9 cellular contexts compared by ENCODE assay signal in genomic region chr14:23929822-23930294, GRCh38. TPM values are rescaled to one million over a fixed set of nuclear protein-coding genes. Genes with fewer than 3 reads are reported as not detected.
A peak's percentile ranks its signal among the peaks of the same experiment; 100 is the strongest.
DNase-seq lines count a peak whose midpoint lies in the region; ATAC-seq and TF ChIP-seq lines count a peak whose summit lies in the region.
"Had no signal": no experiment of that assay in that cellular context is flagged by ENCODE, and none has a peak within 500 bp of the region (broad histone marks: within the 10 kb centered on the region; RNA-seq: fewer than 3 reads in every experiment).

No MANE protein-coding gene starts in this region.

- H3K27me3 ChIP-seq in IMR-90 (ENCODE audit: control insufficient read depth, insufficient read depth, low read length): peaks cover 4% of the 10 kb centered on the region; the same call in 1 of the 2 replicates
- no peaks in the 10 kb centered on the region for H3K27me3 ChIP-seq in upper lobe of right lung
- H3K27me3 ChIP-seq: BLaER1 had no signal

- H3K9me3 ChIP-seq in IMR-90 (ENCODE audit: control insufficient read depth, insufficient read depth, low read length): no peaks in the 10 kb centered on the region
- H3K9me3 ChIP-seq in SK-N-MC (ENCODE audit: low read depth, low read length): no peaks in the 10 kb centered on the region
- no peaks in the 10 kb centered on the region for H3K9me3 ChIP-seq in upper lobe of right lung
- H3K9me3 ChIP-seq: BLaER1 had no signal

- CTCF ChIA-PET in IMR-90 (lab: Yijun Ruan, JAX): interaction anchor here (0.5 to 1.2 kb wide), 3 partner anchors 8 to 195 kb away, joined by 3 to 4 read pairs (median 3); no protein-coding TSS in a partner anchor

- no peak overlapping the region for H2BK20ac ChIP-seq in IMR-90 (ENCODE audit: low read depth, low read length)

- H3K56ac ChIP-seq in IMR-90 (ENCODE audit: extremely low read depth, insufficient read depth, low read length): no peak overlapping the region

- H3K14ac ChIP-seq in IMR-90 (replicated peaks; ENCODE audit: low read depth, low read length): no peak overlapping the region

- in situ Hi-C loops in IMR-90 (cut with MboI; ENCODE audit: low sequenced_read_pairs): no loop called here

- H3K9me1 ChIP-seq in IMR-90 (ENCODE audit: insufficient read depth, low read length): no peaks in the 10 kb centered on the region

- peaks cover 3% of the 10 kb centered on the region for H3K9me3 Mint-ChIP-seq in glutamatergic neuron (ENCODE audit: unreplicated experiment)

- dilution Hi-C loops in IMR-90 (cut with HindIII; ENCODE audit: low sequenced_read_pairs, unreplicated experiment): no loop called here

- H3K27ac Mint-ChIP-seq in glutamatergic neuron (ENCODE audit: unreplicated experiment): no peak overlapping the region

- H4K20me1 ChIP-seq in IMR-90 (ENCODE audit: insufficient read depth, low read length): no peaks in the 10 kb centered on the region
- H4K20me1 ChIP-seq: BLaER1 had no signal

- H3K9ac ChIP-seq in IMR-90 (ENCODE audit: low read depth, low read length) (no peak overlapping the region), SK-N-MC (ENCODE audit: insufficient read length) (no peak overlapping the region)
- H3K9ac ChIP-seq: BLaER1 had no signal

- H4K8ac ChIP-seq in IMR-90 (ENCODE audit: low read depth in 2 of 2, low read length in 2 of 2): no peak overlapping the region

- no peak overlapping the region for H2AK5ac ChIP-seq in IMR-90 (ENCODE audit: low read depth, low read length)

- TF ChIP-seq RAD21 in IMR-90 (IDR thresholded peaks at IDR 0.05; ENCODE audit: low read length): peak; percentile 69

- H3K4me2 ChIP-seq in IMR-90 (ENCODE audit: low read depth, low read length): no peak overlapping the region
- H3K4me2 ChIP-seq: BLaER1 had no signal

- no peak overlapping the region for H2BK5ac ChIP-seq in IMR-90 (ENCODE audit: low read depth, low read length, poor library complexity, severe bottlenecking)

- no peak overlapping the region for H3K4ac ChIP-seq in IMR-90 (ENCODE audit: low read depth, low read length)

- no peak overlapping the region for H4K91ac ChIP-seq in IMR-90 (ENCODE audit: insufficient read depth, low read depth, low read length)

- H3K4me1 Mint-ChIP-seq in glutamatergic neuron (ENCODE audit: low read depth, unreplicated experiment): no peaks in the 10 kb centered on the region

- no peaks in the 10 kb centered on the region for H3K79me1 ChIP-seq in IMR-90 (ENCODE audit: low read depth in 1 of 2, low read length in 2 of 2)

- H2AFZ ChIP-seq in IMR-90 (replicated peaks; ENCODE audit: low read length, poor library complexity): no peak overlapping the region

- no peak overlapping the region for H3K27ac ChIP-seq in IMR-90 (ENCODE audit: insufficient read depth, low read length)
- H3K27ac ChIP-seq in SK-N-MC: no peak overlapping the region
- H3K27ac ChIP-seq in upper lobe of right lung: no peak overlapping the region
- H3K27ac ChIP-seq: BLaER1 had no signal

- no peak overlapping the region for H3K4me3 ChIP-seq in IMR-90 (ENCODE audit: insufficient read depth, low read depth, low read length)
- no peak overlapping the region for H3K4me3 ChIP-seq in SK-N-MC
- no peak overlapping the region for H3K4me3 ChIP-seq in upper lobe of right lung
- H3K4me3 ChIP-seq: BLaER1 had no signal

- H3K4me3 Mint-ChIP-seq in glutamatergic neuron (ENCODE audit: unreplicated experiment): no peak overlapping the region

- no TSS peak for BruUV-seq in IMR-90 (replicated peaks; lab: Mats Ljungman, UMichigan)

- H2BK15ac ChIP-seq in IMR-90 (ENCODE audit: low read depth, low read length): no peak overlapping the region

- H4K5ac ChIP-seq in IMR-90 (ENCODE audit: low read depth, low read length): no peak overlapping the region

- DNase-seq in NCI-H1436 (lab: John Stamatoyannopoulos, UW) (peak; percentile 54), NCI-H1436 treated with DMSO at 0.1 percent for 48 hours (lab: John Stamatoyannopoulos, UW) (no peak), IMR-90 (peak; percentile 69), SK-N-MC (ENCODE audit: low read depth, low spot score) (peak; percentile 22), glutamatergic neuron (peak; percentile 90), pons (ENCODE audit: low spot score) (peak; percentile 69), upper lobe of right lung (peak; percentile 72)
- DNase-seq in activated naive CD4-positive, alpha-beta T cell treated with anti-CD3 and anti-CD28 coated beads, Interleukin-2, amount 50 U/mL, for 16 hours: peak; percentile 81

- ATAC-seq in IMR-90 (ENCODE audit: low read depth) (peak; percentile 99), upper lobe of right lung (peak; percentile 96)

- H3K36me3 ChIP-seq in IMR-90 (ENCODE audit: control insufficient read depth, insufficient read depth, low read length): no peaks in the 10 kb centered on the region
- H3K36me3 ChIP-seq in SK-N-MC (ENCODE audit: insufficient read depth, low read length): no peaks in the 10 kb centered on the region
- H3K36me3 ChIP-seq in upper lobe of right lung: no peaks in the 10 kb centered on the region
- H3K36me3 ChIP-seq: BLaER1 had no signal

- H3K18ac ChIP-seq in IMR-90 (ENCODE audit: low read depth, low read length): no peak overlapping the region

- intact Hi-C loops in IMR-90 (cut with micrococcal nuclease): loop anchor here (1.0 to 10.0 kb wide), 4 partner anchors 203 to 455 kb away; no protein-coding TSS in a partner anchor
- intact Hi-C loops in upper lobe of right lung (cut with DNase I): no loop called here

- WGBS in IMR-90 (ENCODE audit: extremely low coverage in 2 of 2, insufficient read length in 1 of 2), 2 experiments: 0% methylated on average over 1 of the region's 3 CpGs; no CpG with 5 or more reads in 1 of the 2 experiments

- peak; percentile 78 for TF ChIP-seq CTCF in IMR-90 (conservative IDR thresholded peaks at IDR 0.05; ENCODE audit: low read depth, low read length)
- peak; percentile 98 for TF ChIP-seq CTCF in glutamatergic neuron (IDR thresholded peaks at IDR 0.05; ENCODE audit: partially characterized antibody, unreplicated experiment)
- peak; percentile 90 for TF ChIP-seq CTCF in upper lobe of right lung (IDR thresholded peaks at IDR 0.05)

- H3K4me1 ChIP-seq in IMR-90 (ENCODE audit: control insufficient read depth, insufficient read depth, low read length) (no peaks in the 10 kb centered on the region), upper lobe of right lung (no peaks in the 10 kb centered on the region)
- H3K4me1 ChIP-seq: BLaER1 had no signal

- no peak overlapping the region for H3K23ac ChIP-seq in IMR-90 (ENCODE audit: low read depth, low read length)

- POLR2A ChIA-PET in IMR-90 (lab: Charles Lee; ENCODE audit: unreplicated experiment): no interaction called here

- peaks cover 8% of the 10 kb centered on the region for H3K27me3 Mint-ChIP-seq in glutamatergic neuron (ENCODE audit: unreplicated experiment)

- H3K36me3 Mint-ChIP-seq in glutamatergic neuron (ENCODE audit: unreplicated experiment): peaks cover 5% of the 10 kb centered on the region

- TF ChIP-seq POLR2A in IMR-90 (IDR thresholded peaks at IDR 0.05; ENCODE audit: low read depth, low read length): no peak

- H2AK9ac ChIP-seq in IMR-90 (replicated peaks; ENCODE audit: low read depth, low read length, poor library complexity): no peak overlapping the region

- no peak overlapping the region for H2BK120ac ChIP-seq in IMR-90 (ENCODE audit: low read depth, low read length)

TF ChIP-seq in IMR-90, 13 proteins besides CTCF, POLR2A, EP300 and RAD21:
- TF ChIP-seq NFE2L2 (IDR thresholded peaks at IDR 0.05; ENCODE audit: low read depth, low read length): no peak
- TF ChIP-seq CEBPB (IDR thresholded peaks at IDR 0.05; ENCODE audit: low read depth, low read length): no peak
- TF ChIP-seq BHLHE40 (IDR thresholded peaks at IDR 0.05; ENCODE audit: low read depth, low read length): no peak
- peak; percentile 70 for TF ChIP-seq SMC3 (IDR thresholded peaks at IDR 0.05; ENCODE audit: low read depth, low read length)
- TF ChIP-seq CHD1 (IDR thresholded peaks at IDR 0.05; ENCODE audit: low read depth, low read length): no peak
- TF ChIP-seq ELK1 (IDR thresholded peaks at IDR 0.05; ENCODE audit: borderline replicate concordance, low read depth, low read length): no peak
- TF ChIP-seq, protein P1, sequence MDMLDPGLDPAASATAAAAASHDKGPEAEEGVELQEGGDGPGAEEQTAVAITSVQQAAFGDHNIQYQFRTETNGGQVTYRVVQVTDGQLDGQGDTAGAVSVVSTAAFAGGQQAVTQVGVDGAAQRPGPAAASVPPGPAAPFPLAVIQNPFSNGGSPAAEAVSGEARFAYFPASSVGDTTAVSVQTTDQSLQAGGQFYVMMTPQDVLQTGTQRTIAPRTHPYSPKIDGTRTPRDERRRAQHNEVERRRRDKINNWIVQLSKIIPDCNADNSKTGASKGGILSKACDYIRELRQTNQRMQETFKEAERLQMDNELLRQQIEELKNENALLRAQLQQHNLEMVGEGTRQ (IDR thresholded peaks at IDR 0.05; ENCODE audit: low read depth, low read length): no peak
- no peak for TF ChIP-seq FOS (IDR thresholded peaks at IDR 0.05; ENCODE audit: low read depth, low read length)

RNA-seq across cellular contexts. Expression of gene DHRS4, which starts 23.7 kb away (rescaled TPM):
- total RNA-seq in IMR-90 (2012; rRNA removed): 43.2 and 48.9 TPM in 2 replicates
- 48.6 and 51.8 TPM in 2 replicates for polyA plus RNA-seq in IMR-90 (2012; rRNA removed)
- 61.0 and 67.2 TPM in 2 replicates for polyA plus RNA-seq in IMR-90 (2012; cell fraction: cytosol; rRNA removed)
- 22.3 and 28.2 TPM in 2 replicates for polyA plus RNA-seq in IMR-90 (2012; cell fraction: nucleus; rRNA removed; ENCODE audit: low replicate concordance)
- 6.1 TPM for total RNA-seq in glutamatergic neuron (ENCODE audit: unreplicated experiment)
- 25.8 TPM for total RNA-seq in upper lobe of right lung

RNA-seq across cellular contexts. Expression of gene DHRS4L2, which starts 58.9 kb away (rescaled TPM):
- total RNA-seq in IMR-90 (2012; rRNA removed) (11.1 and 12.5 TPM in 2 replicates), glutamatergic neuron (ENCODE audit: unreplicated experiment) (10.4 TPM), upper lobe of right lung (16.3 TPM)
- 17.3 and 19.6 TPM in 2 replicates for polyA plus RNA-seq in IMR-90 (2012; rRNA removed)
- 12.7 and 16.3 TPM in 2 replicates for polyA plus RNA-seq in IMR-90 (2012; cell fraction: cytosol; rRNA removed)
- 7.9 and 8.3 TPM in 2 replicates for polyA plus RNA-seq in IMR-90 (2012; cell fraction: nucleus; rRNA removed; ENCODE audit: low replicate concordance)
